Comparison of ENCODE assay signal across 1 cellular context in genomic region chr16:29613307-29614057, GRCh38.
TF ChIP-seq lines count a peak whose summit lies in the region.

No MANE protein-coding gene starts in this region.

TF ChIP-seq in WTC11, 78 proteins besides CTCF, POLR2A, EP300 and RAD21 (continued from another document):
- peak; percentile 71 for TF ChIP-seq USF2 (CRISPR knock-in tag; IDR thresholded peaks at IDR 0.05)
- TF ChIP-seq SP1 (CRISPR knock-in tag; conservative IDR thresholded peaks at IDR 0.05) = peak; percentile 92
- TF ChIP-seq ZBTB21 (CRISPR knock-in tag; IDR thresholded peaks at IDR 0.05; ENCODE audit: borderline replicate concordance) = peak; percentile 71; the same call in 1 of the 2 replicates
- TF ChIP-seq FOXP4 (CRISPR knock-in tag; IDR thresholded peaks at IDR 0.05) = peak; percentile 96
- 0 out of 2 replicates have a peak, but pooled peaks have one; percentile 38 for TF ChIP-seq ATF1 (CRISPR knock-in tag; IDR thresholded peaks at IDR 0.05)
- TF ChIP-seq E2F5 (CRISPR knock-in tag; IDR thresholded peaks at IDR 0.05) = peak; percentile 70; the same call in 1 of the 2 replicates
- TF ChIP-seq RELA (CRISPR knock-in tag; IDR thresholded peaks at IDR 0.05; ENCODE audit: borderline replicate concordance) = peak; percentile 82; the same call in 1 of the 2 replicates
- TF ChIP-seq SMAD3 (CRISPR knock-in tag; IDR thresholded peaks at IDR 0.05; ENCODE audit: borderline replicate concordance) = peak; percentile 83; the same call in 1 of the 2 replicates
- peak; percentile 71; the same call in 1 of the 2 replicates for TF ChIP-seq TP53 (CRISPR knock-in tag; IDR thresholded peaks at IDR 0.05)
- 0 out of 2 replicates have a peak, but pooled peaks have one; percentile 46 for TF ChIP-seq ZNF263 (CRISPR knock-in tag; IDR thresholded peaks at IDR 0.05; ENCODE audit: low read depth)
- 0 out of 2 replicates have a peak, but pooled peaks have one; percentile 24 for TF ChIP-seq PRRX2 (CRISPR knock-in tag; IDR thresholded peaks at IDR 0.05)
- TF ChIP-seq ETV6 (CRISPR knock-in tag; IDR thresholded peaks at IDR 0.05) = peak; percentile 43; the same call in 1 of the 2 replicates
- TF ChIP-seq NFE2L1 (CRISPR knock-in tag; IDR thresholded peaks at IDR 0.05) = peak; percentile 93
- peak; percentile 34; the same call in 1 of the 2 replicates for TF ChIP-seq CREM (CRISPR knock-in tag; IDR thresholded peaks at IDR 0.05)
- peak; percentile 95; the same call in 1 of the 2 replicates for TF ChIP-seq MAX (CRISPR knock-in tag; IDR thresholded peaks at IDR 0.05)
- TF ChIP-seq, protein P1, sequence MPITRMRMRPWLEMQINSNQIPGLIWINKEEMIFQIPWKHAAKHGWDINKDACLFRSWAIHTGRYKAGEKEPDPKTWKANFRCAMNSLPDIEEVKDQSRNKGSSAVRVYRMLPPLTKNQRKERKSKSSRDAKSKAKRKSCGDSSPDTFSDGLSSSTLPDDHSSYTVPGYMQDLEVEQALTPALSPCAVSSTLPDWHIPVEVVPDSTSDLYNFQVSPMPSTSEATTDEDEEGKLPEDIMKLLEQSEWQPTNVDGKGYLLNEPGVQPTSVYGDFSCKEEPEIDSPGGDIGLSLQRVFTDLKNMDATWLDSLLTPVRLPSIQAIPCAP (CRISPR knock-in tag; IDR thresholded peaks at IDR 0.05) = 0 out of 2 replicates have a peak, but pooled peaks have one; percentile 50
